ENCODE assay signal across 10 cellular contexts in genomic region chr20:25285091-25285647, GRCh38. TPM values are rescaled to one million over a fixed set of nuclear protein-coding genes. Genes with fewer than 3 reads are reported as not detected.
A peak's percentile ranks its signal among the peaks of the same experiment; 100 is the strongest.
DNase-seq lines count a peak whose midpoint lies in the region; ATAC-seq and TF ChIP-seq lines count a peak whose summit lies in the region.
"Had no signal": no experiment of that assay in that cellular context is flagged by ENCODE, and none has a peak within 500 bp of the region (broad histone marks: within the 10 kb centered on the region; RNA-seq: fewer than 3 reads in every experiment).

No MANE protein-coding gene starts in this region.

- in situ Hi-C loops in brain microvascular endothelial cell (cut with HindIII; ENCODE audit: low pct_ligation_motif_present, low sequenced_read_pairs), result no loop called here

- H3K27ac ChIP-seq in right atrium auricular region, result no peak overlapping the region
- no peak overlapping the region for H3K27ac ChIP-seq in brain microvascular endothelial cell
- no peak overlapping the region for H3K27ac ChIP-seq in right lobe of liver

- no peak for TF ChIP-seq POLR2A in right lobe of liver (IDR thresholded peaks at IDR 0.05)

- H3K36me3 ChIP-seq in right atrium auricular region (peaks cover 100% of the 10 kb centered on the region), brain microvascular endothelial cell (replicated peaks) (peaks cover 99% of the 10 kb centered on the region), right lobe of liver (peaks cover 0 to 4% (median 0%) of the 10 kb centered on the region in 4 donors)

- H3K4me1 ChIP-seq in right atrium auricular region (no peaks in the 10 kb centered on the region), right lobe of liver (no peaks in the 10 kb centered on the region)

- ATAC-seq in Right ventricle myocardium inferior (no peak), right lobe of liver (no peak), GM21360 (IDR thresholded peaks at IDR 0.05; ENCODE audit: unreplicated experiment) (no peak), HG02938 (IDR thresholded peaks at IDR 0.05; ENCODE audit: unreplicated experiment) (no peak), GM21381 (IDR thresholded peaks at IDR 0.05; ENCODE audit: unreplicated experiment) (no peak)

- WGBS in right lobe of liver (ENCODE audit: insufficient coverage, low coverage, low lambda C conversion rate, missing lambda C conversion rate), result 90% methylated on average over 11 of the region's 26 CpGs

- intact Hi-C loops in Right ventricle myocardium inferior (cut with DNase I), result no loop called here
- intact Hi-C loops in right lobe of liver (cut with DNase I), result no loop called here

- no peaks in the 10 kb centered on the region for H3K9me3 ChIP-seq in right atrium auricular region
- no peaks in the 10 kb centered on the region for H3K9me3 ChIP-seq in right lobe of liver

- DNase-seq in Right ventricle myocardium inferior (ENCODE audit: missing footprints) (peak; percentile 56), right atrium auricular region (ENCODE audit: low spot score) (no peak), brain microvascular endothelial cell (no peak), right lobe of liver (peak; percentile 14 to 35 (median 31))
- no peak for DNase-seq in central memory CD4-positive, alpha-beta T cell
- DNase-seq: activated CD4-positive, alpha-beta T cell treated with anti-CD3 and anti-CD28 coated beads, Interleukin-2, amount 50 U/mL, for 48 hours had no signal

- H3K27me3 ChIP-seq in right atrium auricular region, result no peaks in the 10 kb centered on the region
- no peaks in the 10 kb centered on the region for H3K27me3 ChIP-seq in brain microvascular endothelial cell (replicated peaks)
- H3K27me3 ChIP-seq in right lobe of liver, result no peaks in the 10 kb centered on the region

- TF ChIP-seq CTCF in right atrium auricular region (IDR thresholded peaks at IDR 0.05) (no peak), brain microvascular endothelial cell (IDR thresholded peaks at IDR 0.05; ENCODE audit: low read depth, low read length, missing control alignments) (peak; percentile 40), right lobe of liver (IDR thresholded peaks at IDR 0.05) (no peak)

- H3K4me3 ChIP-seq in right atrium auricular region, result no peak overlapping the region
- no peak overlapping the region for H3K4me3 ChIP-seq in brain microvascular endothelial cell (ENCODE audit: low read depth, low read length)
- no peak overlapping the region for H3K4me3 ChIP-seq in right lobe of liver
- H3K4me3 ChIP-seq: smooth muscle cell had no signal

RNA-seq across cellular contexts. Expression of gene PYGB, which starts 37.3 kb away (rescaled TPM):
- 174 TPM for total RNA-seq in Right ventricle myocardium inferior
- total RNA-seq in right atrium auricular region, result 100 to 1,000 TPM; 145 to 174 TPM
- 10 to 100 TPM in 3 of 6 experiments, 1 to 10 TPM in 3; 6.6 to 27.4 (median 13.2) TPM for total RNA-seq in right lobe of liver

Comparison
In these comparisons a context has a peak if more than half of its experiments do, and no peak if none do; other contexts are left out.
1. DNase-seq: peak in Right ventricle myocardium inferior (single experiment) and right lobe of liver (3 of 3); none in right atrium auricular region (single experiment), brain microvascular endothelial cell (single experiment) and central memory CD4-positive, alpha-beta T cell (single experiment).